In genomic region chr2:118855451-118856279, GRCh38 we compare ENCODE assay signal across 8 cellular contexts. TPM values are rescaled to one million over a fixed set of nuclear protein-coding genes. Genes with fewer than 3 reads are reported as not detected.
DNase-seq lines count a peak whose midpoint lies in the region; ATAC-seq and TF ChIP-seq lines count a peak whose summit lies in the region.

No MANE protein-coding gene starts in this region.

- H3K4me1 Mint-ChIP-seq in activated CD8-positive, alpha-beta T cell treated with anti-CD3 and anti-CD28 coated beads for 36 hours (ENCODE audit: low read depth): peaks cover 23% of the 10 kb centered on the region

- H3K4me1 ChIP-seq in mesodermal cell (ENCODE audit: control insufficient read depth, insufficient read depth, low read length, poor library complexity, severe bottlenecking): peaks cover 8% of the 10 kb centered on the region

- POLR2A ChIA-PET in activated CD8-positive, alpha-beta T cell treated with anti-CD3 and anti-CD28 coated beads for 36 hours (lab: Charles Lee): no interaction called here

- intact Hi-C loops in activated CD8-positive, alpha-beta T cell treated with anti-CD3 and anti-CD28 coated beads for 36 hours (cut with micrococcal nuclease): loop anchor here (5.0 kb wide), 3 partner anchors 318 to 808 kb away; no protein-coding TSS in a partner anchor

- no peak overlapping the region for H3K27ac Mint-ChIP-seq in activated CD8-positive, alpha-beta T cell treated with anti-CD3 and anti-CD28 coated beads for 36 hours

- H3K36me3 Mint-ChIP-seq in activated CD8-positive, alpha-beta T cell treated with anti-CD3 and anti-CD28 coated beads for 36 hours (ENCODE audit: low read depth): no peaks in the 10 kb centered on the region

- H3K4me3 Mint-ChIP-seq in activated CD8-positive, alpha-beta T cell treated with anti-CD3 and anti-CD28 coated beads for 36 hours: peak overlapping the region; percentile 48

- ATAC-seq in GM18868 (IDR thresholded peaks at IDR 0.05; ENCODE audit: unreplicated experiment) (peak; percentile 88), HG03139 (IDR thresholded peaks at IDR 0.05; ENCODE audit: unreplicated experiment) (peak; percentile 74)
- peak; percentile 95 for ATAC-seq in activated CD8-positive, alpha-beta T cell treated with anti-CD3 and anti-CD28 coated beads for 36 hours

- TF ChIP-seq CTCF in AG09309 (IDR thresholded peaks at IDR 0.05; ENCODE audit: control insufficient read depth, insufficient read depth, low read depth, low read length, missing control alignments): peak; percentile 92
- peak; percentile 96 for TF ChIP-seq CTCF in activated CD8-positive, alpha-beta T cell treated with anti-CD3 and anti-CD28 coated beads for 36 hours (IDR thresholded peaks at IDR 0.05)

- H3K27me3 Mint-ChIP-seq in activated CD8-positive, alpha-beta T cell treated with anti-CD3 and anti-CD28 coated beads for 36 hours: peaks cover 75% of the 10 kb centered on the region

- 1 to 3% methylated on average over 41 to 49 of the region's 69 CpGs for WGBS in mesodermal cell (ENCODE audit: insufficient coverage in 2 of 2), 2 experiments

- H3K9me3 ChIP-seq in mesodermal cell (ENCODE audit: control insufficient read depth, low read length): no peaks in the 10 kb centered on the region

- no peaks in the 10 kb centered on the region for H3K36me3 ChIP-seq in mesodermal cell (ENCODE audit: control insufficient read depth, insufficient read depth, low read length)

- H3K4me3 ChIP-seq in AG09309 (ENCODE audit: control insufficient read depth, low read depth, low read length) (peak overlapping the region; percentile 43), mesodermal cell (ENCODE audit: extremely low read depth, insufficient read depth, low read length, poor library complexity, severe bottlenecking) (peak overlapping the region; percentile 28)

- CTCF ChIA-PET in activated CD8-positive, alpha-beta T cell treated with anti-CD3 and anti-CD28 coated beads for 36 hours (lab: Charles Lee): interaction anchor here (0.6 to 3.5 kb wide), 50 partner anchors 8 to 823 kb away, joined by 3 to 50 read pairs (median 4); partner anchors contain the start of genes EN1 and MARCO

- H3K27ac ChIP-seq in mesodermal cell (ENCODE audit: low read depth, low read length, severe bottlenecking): no peak overlapping the region

- DNase-seq in AG09309 (ENCODE audit: low read depth) (peak; percentile 11), NCI-H510A (lab: John Stamatoyannopoulos, UW) (peak; percentile 62)
- peak; percentile 86 for DNase-seq in activated CD8-positive, alpha-beta T cell treated with anti-CD3 and anti-CD28 coated beads for 36 hours
- peak; percentile 70 for DNase-seq in effector CD8-positive, alpha-beta T cell (lab: John Stamatoyannopoulos, UW)
- DNase-seq in stimulated activated CD8-positive, alpha-beta memory T cell treated with anti-CD3 and anti-CD28 coated beads, Interleukin-15, amount 100 ng/mL, for 24 hours (ENCODE audit: low read depth): peak; percentile 79

- no peaks in the 10 kb centered on the region for H3K9me3 Mint-ChIP-seq in activated CD8-positive, alpha-beta T cell treated with anti-CD3 and anti-CD28 coated beads for 36 hours

RNA-seq across cellular contexts. Expression of gene EN1, which starts 8.2 kb away (rescaled TPM):
- total RNA-seq in activated CD8-positive, alpha-beta T cell treated with anti-CD3 and anti-CD28 coated beads for 36 hours: not detected
- 0.48 TPM for polyA plus RNA-seq in mesodermal cell (2013, experiment 1 of 2)
- 0.20 TPM for polyA plus RNA-seq in mesodermal cell (2013, experiment 2 of 2)

Comparison
In these comparisons a context has a peak if more than half of its experiments do, and no peak if none do; other contexts are left out.
1. DNase-seq: peak in every context shown above with its lines; median percentile 86 in activated CD8-positive, alpha-beta T cell treated with anti-CD3 and anti-CD28 coated beads for 36 hours; 79 in stimulated activated CD8-positive, alpha-beta memory T cell treated with anti-CD3 and anti-CD28 coated beads, Interleukin-15, amount 100 ng/mL, for 24 hours; 70 in effector CD8-positive, alpha-beta T cell; 62 in NCI-H510A; 11 in AG09309.